In genomic region chr17:44628234-44629188, GRCh38 we compare ENCODE assay signal across 8 cellular contexts. TPM values are rescaled to one million over a fixed set of nuclear protein-coding genes. Genes with fewer than 3 reads are reported as not detected.
A peak's percentile ranks its signal among the peaks of the same experiment; 100 is the strongest.
DNase-seq lines count a peak whose midpoint lies in the region; ATAC-seq and TF ChIP-seq lines count a peak whose summit lies in the region.

No MANE protein-coding gene starts in this region.

- no peak overlapping the region for H3K27ac Mint-ChIP-seq in endothelial cell (ENCODE audit: unreplicated experiment)
- peak overlapping the region; percentile 92 to 98 (median 96) for H3K27ac Mint-ChIP-seq in naive B cell
- H3K27ac Mint-ChIP-seq in stimulated activated effector memory CD8-positive, alpha-beta T cell treated with anti-CD3 and anti-CD28 coated beads, Interleukin-12 subunit alpha, Interleukin-12 subunit beta, amount 100 ng/mL, for 72 hours, result no peak overlapping the region

- H3K27me3 Mint-ChIP-seq in endothelial cell (ENCODE audit: unreplicated experiment) (peaks cover 1% of the 10 kb centered on the region), naive B cell (peaks cover 0 to 9% (median 7%) of the 10 kb centered on the region in 3 donors)

- H3K36me3 Mint-ChIP-seq in endothelial cell (ENCODE audit: low read depth, unreplicated experiment), result no peaks in the 10 kb centered on the region
- H3K36me3 Mint-ChIP-seq in naive B cell, result no peaks in the 10 kb centered on the region
- no peaks in the 10 kb centered on the region for H3K36me3 Mint-ChIP-seq in stimulated activated effector memory CD8-positive, alpha-beta T cell treated with anti-CD3 and anti-CD28 coated beads, Interleukin-12 subunit alpha, Interleukin-12 subunit beta, amount 100 ng/mL, for 72 hours

- ATAC-seq in naive B cell (ENCODE audit: low read depth in 2 of 2) (peak; percentile 88 to 89), GM19324 (IDR thresholded peaks at IDR 0.05; ENCODE audit: low FRiP score, unreplicated experiment) (no peak)
- no peak for ATAC-seq in stimulated activated effector memory CD8-positive, alpha-beta T cell treated with anti-CD3 and anti-CD28 coated beads, Interleukin-12 subunit alpha, Interleukin-12 subunit beta, amount 100 ng/mL, for 72 hours

- DNase-seq in D341Med (ENCODE audit: low spot score) (peak; percentile 48), NCI-H524 (lab: John Stamatoyannopoulos, UW) (peak; percentile 52 to 89), endothelial cell (ENCODE audit: low spot score) (peak; percentile 56), naive B cell (peak; percentile 44), AML-193 (lab: John Stamatoyannopoulos, UW) (no peak), amniotic stem cell (lab: John Stamatoyannopoulos, UW) (no peak)
- no peak for DNase-seq in stimulated activated effector memory CD8-positive, alpha-beta T cell treated with anti-CD3 and anti-CD28 coated beads, Interleukin-12 subunit alpha, Interleukin-12 subunit beta, amount 100 ng/mL, for 72 hours (ENCODE audit: low spot score in 2 of 2)

- H3K9me3 Mint-ChIP-seq in endothelial cell (ENCODE audit: unreplicated experiment) (no peaks in the 10 kb centered on the region), naive B cell (no peaks in the 10 kb centered on the region)
- no peaks in the 10 kb centered on the region for H3K9me3 Mint-ChIP-seq in stimulated activated effector memory CD8-positive, alpha-beta T cell treated with anti-CD3 and anti-CD28 coated beads, Interleukin-12 subunit alpha, Interleukin-12 subunit beta, amount 100 ng/mL, for 72 hours

- peaks cover 5% of the 10 kb centered on the region for H3K4me1 Mint-ChIP-seq in endothelial cell (ENCODE audit: unreplicated experiment)
- H3K4me1 Mint-ChIP-seq in naive B cell, result peaks cover 12 to 23% (median 15%) of the 10 kb centered on the region in 3 donors
- no peaks in the 10 kb centered on the region for H3K4me1 Mint-ChIP-seq in stimulated activated effector memory CD8-positive, alpha-beta T cell treated with anti-CD3 and anti-CD28 coated beads, Interleukin-12 subunit alpha, Interleukin-12 subunit beta, amount 100 ng/mL, for 72 hours

- H3K4me3 Mint-ChIP-seq in endothelial cell (ENCODE audit: unreplicated experiment) (no peak overlapping the region), naive B cell (peak overlapping the region; percentile 69 to 93 (median 84))
- H3K4me3 Mint-ChIP-seq in stimulated activated effector memory CD8-positive, alpha-beta T cell treated with anti-CD3 and anti-CD28 coated beads, Interleukin-12 subunit alpha, Interleukin-12 subunit beta, amount 100 ng/mL, for 72 hours, result no peak overlapping the region

- TF ChIP-seq CTCF in endothelial cell (IDR thresholded peaks at IDR 0.05; ENCODE audit: unreplicated experiment), result no peak

RNA-seq across cellular contexts. Expression of gene MEIOC, which starts 27.8 kb away (rescaled TPM):
- not detected for total RNA-seq in endothelial cell (ENCODE audit: unreplicated experiment)
- under 1 TPM in 5 of 6 donors, not detected in 1; 0.10 to 0.73 (median 0.43) TPM for polyA plus RNA-seq in naive B cell (ENCODE audit: low read depth in 6 of 6)

Comparison
In these comparisons a context has a peak if more than half of its experiments do, and no peak if none do; other contexts are left out.
1. DNase-seq: peak in D341Med (single experiment), NCI-H524 (2 of 2), endothelial cell (single experiment) and naive B cell (single experiment); none in AML-193 (0 of 2), stimulated activated effector memory CD8-positive, alpha-beta T cell treated with anti-CD3 and anti-CD28 coated beads, Interleukin-12 subunit alpha, Interleukin-12 subunit beta, amount 100 ng/mL, for 72 hours (0 of 2) and amniotic stem cell (single experiment).
2. H3K27ac Mint-ChIP-seq: peak in naive B cell (6 of 6); none in endothelial cell (single experiment) and stimulated activated effector memory CD8-positive, alpha-beta T cell treated with anti-CD3 and anti-CD28 coated beads, Interleukin-12 subunit alpha, Interleukin-12 subunit beta, amount 100 ng/mL, for 72 hours (single experiment).
3. H3K4me3 Mint-ChIP-seq: peak in naive B cell (8 of 8); none in endothelial cell (single experiment) and stimulated activated effector memory CD8-positive, alpha-beta T cell treated with anti-CD3 and anti-CD28 coated beads, Interleukin-12 subunit alpha, Interleukin-12 subunit beta, amount 100 ng/mL, for 72 hours (single experiment).
4. ATAC-seq: peak in naive B cell (2 of 2); none in GM19324 (single experiment) and stimulated activated effector memory CD8-positive, alpha-beta T cell treated with anti-CD3 and anti-CD28 coated beads, Interleukin-12 subunit alpha, Interleukin-12 subunit beta, amount 100 ng/mL, for 72 hours (single experiment).